36 cellular contexts compared by ENCODE assay signal in genomic region chr16:62088731-62089410, GRCh38. TPM values are rescaled to one million over a fixed set of nuclear protein-coding genes. Genes with fewer than 3 reads are reported as not detected.
"Had no signal": no experiment of that assay in that cellular context is flagged by ENCODE, and none has a peak within 500 bp of the region (broad histone marks: within the 10 kb centered on the region; RNA-seq: fewer than 3 reads in every experiment).

No MANE protein-coding gene starts in this region.

- H3K36me3 ChIP-seq: adrenal gland, ascending aorta, brain microvascular endothelial cell, breast epithelium, cardiac muscle cell had no signal

- H3K27ac ChIP-seq: adrenal gland, ascending aorta, body of pancreas, brain microvascular endothelial cell, breast epithelium, cardiac muscle cell had no signal

- H3K4me1 ChIP-seq: adrenal gland, ascending aorta, body of pancreas, breast epithelium had no signal

- FAIRE-seq: astrocyte, bronchial epithelial cell had no signal

- DNase-seq: activated effector memory CD4-positive, alpha-beta T cell treated with anti-CD3 and anti-CD28 coated beads, Interleukin-2, amount 50 U/mL, for 16 hours; activated effector memory CD4-positive, alpha-beta T cell treated with Interleukin-2 at 50 U/mL for 16 hours; activated gamma-delta T cell; activated gamma-delta T cell treated with Interleukin-2 at 50 U/mL for 16 hours; activated naive CD4-positive, alpha-beta T cell; activated naive CD4-positive, alpha-beta T cell treated with anti-CD3 and anti-CD28 coated beads for 36 hours; activated naive CD4-positive, alpha-beta T cell treated with anti-CD3 and anti-CD28 coated beads, Interleukin-2, amount 10 ng/mL, durations not matched to agents 7 days and 5 days; activated naive CD4-positive, alpha-beta T cell treated with anti-CD3 and anti-CD28 coated beads, Interleukin-2, amount 50 U/mL, for 16 hours; activated naive CD4-positive, alpha-beta T cell treated with Interleukin-2 at 50 U/mL for 16 hours; activated naive CD8-positive, alpha-beta T cell treated with anti-CD3 and anti-CD28 coated beads for 36 hours; activated naive CD8-positive, alpha-beta T cell treated with anti-CD3 and anti-CD28 coated beads, Interleukin-2, amount 10 ng/mL, durations not matched to agents 7 days and 5 days; activated naive CD8-positive, alpha-beta T cell treated with anti-CD3 and anti-CD28 coated beads, Interleukin-2, amount 50 U/mL, for 24 hours; activated T-cell treated with anti-CD3 and anti-CD28 coated beads, Interleukin-2, amount 50 U/mL, for 24 hours; activated T-cell treated with anti-CD3 and anti-CD28 coated beads, Interleukin-2, amount 50 U/mL, for 4 hours; activated T-cell treated with anti-CD3 and anti-CD28 coated beads, Interleukin-2, amount 50 U/mL, for 48 hours; activated T-cell treated with anti-CD3 and anti-CD28 coated beads, Interleukin-2, amount 50 U/mL, for 72 hours; adrenal gland; amniotic stem cell; amygdala; anterior cingulate cortex; aorta; body of pancreas; brain microvascular endothelial cell; caudate nucleus; central memory CD4-positive, alpha-beta T cell; cerebellar nuclear complex had no signal

- H3K27me3 ChIP-seq: adrenal gland, ascending aorta, body of pancreas, brain microvascular endothelial cell, breast epithelium, cardiac muscle cell had no signal

- H3K4me3 ChIP-seq: adrenal gland, ascending aorta, body of pancreas, breast epithelium, cardiac muscle cell had no signal

- ATAC-seq: activated naive CD4-positive, alpha-beta T cell treated with anti-CD3 and anti-CD28 coated beads, Interleukin-2, amount 50 U/mL, for 72 hours; activated naive CD8-positive, alpha-beta T cell treated with anti-CD3 and anti-CD28 coated beads, Interleukin-2, amount 50 U/mL, for 24 hours; activated T-cell treated with anti-CD3 and anti-CD28 coated beads, Interleukin-2, amount 50 U/mL, for 4 hours; activated T-cell treated with anti-CD3 and anti-CD28 coated beads, Interleukin-2, amount 50 U/mL, for 72 hours; activated T-helper 17 cell treated with anti-CD3 and anti-CD28 coated beads, Interleukin-2, amount 50 U/mL, for 72 hours; body of pancreas had no signal

- H3K9me3 ChIP-seq: adrenal gland, ascending aorta, body of pancreas, breast epithelium had no signal

RNA-seq across cellular contexts. Expression of gene CDH8, which starts 52.6 kb away (rescaled TPM):
- total RNA-seq: activated naive CD4-positive, alpha-beta T cell treated with anti-CD3 and anti-CD28 coated beads for 36 hours; activated naive CD4-positive, alpha-beta T cell treated with anti-CD3 and anti-CD28 coated beads, Interleukin-2, amount 50 U/mL, for 72 hours; activated naive CD8-positive, alpha-beta T cell treated with anti-CD3 and anti-CD28 coated beads for 36 hours; activated T-cell treated with anti-CD3 and anti-CD28 coated beads, Interleukin-2, amount 50 U/mL, for 4 hours; activated T-cell treated with anti-CD3 and anti-CD28 coated beads, Interleukin-2, amount 50 U/mL, for 72 hours; activated T-helper 1 cell treated with anti-CD3 and anti-CD28 coated beads, Interleukin-12 subunit alpha, Interleukin-12 subunit beta, Interleukin-2, Interleukin-4 antibody, amounts not matched to agents 30 ng/mL and 10 ng/mL and 1 ng/mL, durations not matched to agents 14 hours and 24 hours and 36 hours; activated T-helper 17 cell treated with anti-CD3 and anti-CD28 coated beads, Interleukin-2, amount 50 U/mL, for 72 hours; activated T-helper 2 cell treated with anti-CD3 and anti-CD28 coated beads, Interferon-gamma antibody, Interleukin-2, Interleukin-4, amounts not matched to agents 10 μg/mL and 5 μg/mL and 100 μg/mL, durations not matched to agents 14 hours and 24 hours and 36 hours; adrenal gland; ascending aorta; body of pancreas had no signal
- polyA plus RNA-seq: adipose tissue had no signal
